8 cellular contexts compared by ENCODE assay signal in genomic region chr6:118263929-118264486, GRCh38.
DNase-seq lines count a peak whose midpoint lies in the region; ATAC-seq and TF ChIP-seq lines count a peak whose summit lies in the region.

No MANE protein-coding gene starts in this region.

- 23% methylated on average over 2 of the region's 2 CpGs for WGBS in mammary epithelial cell (ENCODE audit: low coverage, missing lambda C conversion rate)

- H3K27me3 ChIP-seq in mammary epithelial cell (ENCODE audit: insufficient read depth, low read length) = no peaks in the 10 kb centered on the region

- no peaks in the 10 kb centered on the region for H4K20me1 ChIP-seq in mammary epithelial cell (ENCODE audit: insufficient read depth, low read length)

- in situ Hi-C loops in GM13977 (cut with MboI; ENCODE audit: low pct_unique_long_range_greater_than_20kb, low sequenced_read_pairs, unreplicated experiment) = no loop called here
- in situ Hi-C loops in mammary epithelial cell (cut with MboI; ENCODE audit: low sequenced_read_pairs in 2 of 2) = loop anchor here (25.0 kb wide), 2 partner anchors 277 to 427 kb away; no protein-coding TSS in a partner anchor

- H3K4me3 ChIP-seq in mammary epithelial cell (replicated peaks in 1 of 3; ENCODE audit: insufficient read depth in 1 of 3, low read depth in 2 of 3, low read length in 3 of 3) = no peak overlapping the region

- H3K36me3 Mint-ChIP-seq in nephron progenitor cell (ENCODE audit: low read depth) = no peaks in the 10 kb centered on the region
- peaks cover 11 to 18% of the 10 kb centered on the region in 2 donors for H3K36me3 Mint-ChIP-seq in activated naive CD4-positive, alpha-beta T cell treated with anti-CD3 and anti-CD28 coated beads, Interleukin-2, amount 50 U/mL, for 72 hours

- no peak overlapping the region for H2AFZ ChIP-seq in mammary epithelial cell (ENCODE audit: low read depth, low read length)

- CTCF ChIA-PET in mammary epithelial cell (lab: Charles Lee; ENCODE audit: low non-redundant PET) = no interaction called here

- H3K4me2 ChIP-seq in mammary epithelial cell (ENCODE audit: insufficient read depth, low read depth, low read length) = no peak overlapping the region

- no TSS peak for BruUV-seq in mammary epithelial cell (replicated peaks; lab: Mats Ljungman, UMichigan)

- no peaks in the 10 kb centered on the region for H3K79me2 ChIP-seq in mammary epithelial cell (ENCODE audit: insufficient read depth, low read length)

- TF ChIP-seq CTCF in GM13977 (IDR thresholded peaks at IDR 0.05; ENCODE audit: extremely low read depth, insufficient read depth, missing control alignments) = peak; percentile 50
- TF ChIP-seq CTCF in mammary epithelial cell (conservative IDR thresholded peaks at IDR 0.05 in 1 of 2, IDR thresholded peaks at IDR 0.05 in 1 of 2; ENCODE audit: extremely low read depth in 1 of 2, insufficient read depth in 1 of 2, low read depth in 1 of 2, low read length in 2 of 2) = peak; percentile 27 to 57
- peak; percentile 51 for TF ChIP-seq CTCF in nephron progenitor cell (IDR thresholded peaks at IDR 0.05)

- no peak overlapping the region for H3K9ac ChIP-seq in mammary epithelial cell (ENCODE audit: insufficient read depth, low read length)

- no peaks in the 10 kb centered on the region for H3K27me3 Mint-ChIP-seq in nephron progenitor cell (ENCODE audit: low read depth, poor library complexity)

- peaks cover 4% of the 10 kb centered on the region for H3K9me3 Mint-ChIP-seq in nephron progenitor cell
- H3K9me3 Mint-ChIP-seq in activated naive CD4-positive, alpha-beta T cell treated with anti-CD3 and anti-CD28 coated beads, Interleukin-2, amount 50 U/mL, for 72 hours = peaks cover 10 to 13% of the 10 kb centered on the region in 2 donors

- no peak overlapping the region for H3K4me3 Mint-ChIP-seq in nephron progenitor cell

- no peaks in the 10 kb centered on the region for H3K36me3 ChIP-seq in mammary epithelial cell (ENCODE audit: insufficient read depth, low read length)

- dilution Hi-C loops in mammary epithelial cell (cut with HindIII; ENCODE audit: low sequenced_read_pairs) = no loop called here

- DNase-seq in GM13977 (ENCODE audit: low spot score) (peak; percentile 6), LHCN-M2 (ENCODE audit: low read depth) (peak; percentile 24), mammary epithelial cell (no peak), nephron progenitor cell (peak; percentile 32), KG1 (lab: John Stamatoyannopoulos, UW) (no peak), MV-4-11 (lab: John Stamatoyannopoulos, UW) (no peak)
- no peak for DNase-seq in activated naive CD4-positive, alpha-beta T cell treated with anti-CD3 and anti-CD28 coated beads, Interleukin-2, amount 50 U/mL, for 72 hours (ENCODE audit: low spot score in 2 of 2)

- no peaks in the 10 kb centered on the region for H3K9me3 ChIP-seq in mammary epithelial cell (replicated peaks; ENCODE audit: insufficient read depth, low read length)

- H3K27ac Mint-ChIP-seq in nephron progenitor cell = no peak overlapping the region
- H3K27ac Mint-ChIP-seq in activated naive CD4-positive, alpha-beta T cell treated with anti-CD3 and anti-CD28 coated beads, Interleukin-2, amount 50 U/mL, for 72 hours = no peak overlapping the region

- no peaks in the 10 kb centered on the region for H3K4me1 Mint-ChIP-seq in nephron progenitor cell

- H3K4me1 ChIP-seq in mammary epithelial cell (ENCODE audit: insufficient read depth, low read length) = no peaks in the 10 kb centered on the region

- intact Hi-C loops in mammary epithelial cell (cut with micrococcal nuclease) = loop anchor here (1.0 kb wide), 2 partner anchors 288 to 424 kb away; no protein-coding TSS in a partner anchor

- H3K27ac ChIP-seq in mammary epithelial cell (ENCODE audit: insufficient read depth, low read depth, low read length) = no peak overlapping the region

- no peak for ATAC-seq in activated naive CD4-positive, alpha-beta T cell treated with anti-CD3 and anti-CD28 coated beads, Interleukin-2, amount 50 U/mL, for 72 hours
- ATAC-seq in HG03460 (IDR thresholded peaks at IDR 0.05; ENCODE audit: unreplicated experiment) = no peak

Comparison
In these comparisons a context has a peak if more than half of its experiments do, and no peak if none do; other contexts are left out.
1. DNase-seq: peak in GM13977 (single experiment), LHCN-M2 (single experiment) and nephron progenitor cell (single experiment); none in mammary epithelial cell (single experiment), KG1 (single experiment), MV-4-11 (single experiment) and activated naive CD4-positive, alpha-beta T cell treated with anti-CD3 and anti-CD28 coated beads, Interleukin-2, amount 50 U/mL, for 72 hours (0 of 2).
2. Peak in every context shown above with its lines, with median percentiles within 50 percentile points of each other: CTCF ChIP-seq.